Comparison of ENCODE assay signal across 7 cellular contexts in genomic region chr7:6781581-6781980, GRCh38. TPM values are rescaled to one million over a fixed set of nuclear protein-coding genes. Genes with fewer than 3 reads are reported as not detected.
"Had no signal": no experiment of that assay in that cellular context is flagged by ENCODE, and none has a peak within 500 bp of the region (broad histone marks: within the 10 kb centered on the region; RNA-seq: fewer than 3 reads in every experiment).

No MANE protein-coding gene starts in this region.

RNA-seq across cellular contexts. Expression of gene RSPH10B2, which starts 27.7 kb away (rescaled TPM):
- total RNA-seq: activated naive CD4-positive, alpha-beta T cell treated with anti-CD3 and anti-CD28 coated beads for 36 hours; activated T-helper 2 cell treated with anti-CD3 and anti-CD28 coated beads, Interferon-gamma antibody, Interleukin-2, Interleukin-4, amounts not matched to agents 10 μg/mL and 5 μg/mL and 100 μg/mL, durations not matched to agents 14 hours and 24 hours and 36 hours; ascending aorta; body of pancreas; bronchial epithelial cell had no signal
- polyA plus RNA-seq: aorta, cardiac muscle cell had no signal
